In genomic region chr18:9016819-9017169, GRCh38 we compare ENCODE assay signal across 8 cellular contexts.
A peak's percentile ranks its signal among the peaks of the same experiment; 100 is the strongest.
DNase-seq lines count a peak whose midpoint lies in the region; ATAC-seq and TF ChIP-seq lines count a peak whose summit lies in the region.

No MANE protein-coding gene starts in this region.

- H3K27ac ChIP-seq in GM23248 (peak overlapping the region; percentile 99), Peyer's patch (peak overlapping the region in 3 of 4 donors; percentile 44 to 72 (median 52)), foreskin keratinocyte (peak overlapping the region; percentile 13)

- H3K4me3 ChIP-seq in GM23248: peak overlapping the region; percentile 63
- H3K4me3 ChIP-seq in Peyer's patch: peak overlapping the region in 3 of 4 donors; percentile 2 to 36 (median 22)

- TF ChIP-seq CTCF in Peyer's patch (IDR thresholded peaks at IDR 0.05): no peak
- TF ChIP-seq CTCF in foreskin keratinocyte (conservative IDR thresholded peaks at IDR 0.05): no peak

- H3K9me3 ChIP-seq in GM23248 (ENCODE audit: low read depth): no peaks in the 10 kb centered on the region
- H3K9me3 ChIP-seq in Peyer's patch: no peaks in the 10 kb centered on the region

- H3K9me3 Mint-ChIP-seq in stimulated activated naive CD8-positive, alpha-beta T cell treated with anti-CD3 and anti-CD28 coated beads, Interleukin-15, amount 100 ng/mL, for 72 hours: no peaks in the 10 kb centered on the region

- ATAC-seq in foreskin keratinocyte (no peak), HG02798 (IDR thresholded peaks at IDR 0.05; ENCODE audit: poor library complexity, unreplicated experiment) (no peak)
- ATAC-seq in stimulated activated naive CD8-positive, alpha-beta T cell treated with anti-CD3 and anti-CD28 coated beads, Interleukin-15, amount 100 ng/mL, for 72 hours: no peak

- no peak for TF ChIP-seq POLR2A in Peyer's patch (IDR thresholded peaks at IDR 0.05)

- H3K4me2 ChIP-seq in GM23248 (ENCODE audit: unreplicated experiment): peak overlapping the region; percentile 37

- no peaks in the 10 kb centered on the region for H4K20me1 ChIP-seq in GM23248 (ENCODE audit: insufficient read depth)

- H3K9me2 ChIP-seq in GM23248 (ENCODE audit: insufficient read depth): no peaks in the 10 kb centered on the region

- peaks cover 21% of the 10 kb centered on the region for H3K4me1 ChIP-seq in GM23248 (ENCODE audit: insufficient read depth)
- H3K4me1 ChIP-seq in Peyer's patch: peaks cover 0 to 11% (median 0%) of the 10 kb centered on the region in 4 donors
- peaks cover 37% of the 10 kb centered on the region for H3K4me1 ChIP-seq in foreskin keratinocyte

- peaks cover 15% of the 10 kb centered on the region for H3K4me1 Mint-ChIP-seq in stimulated activated naive CD8-positive, alpha-beta T cell treated with anti-CD3 and anti-CD28 coated beads, Interleukin-15, amount 100 ng/mL, for 72 hours

- H3K36me3 ChIP-seq in GM23248 (ENCODE audit: low read depth): no peaks in the 10 kb centered on the region
- no peaks in the 10 kb centered on the region for H3K36me3 ChIP-seq in Peyer's patch

- peak overlapping the region; percentile 91 for H3K9ac ChIP-seq in GM23248

- H3K27me3 Mint-ChIP-seq in stimulated activated naive CD8-positive, alpha-beta T cell treated with anti-CD3 and anti-CD28 coated beads, Interleukin-15, amount 100 ng/mL, for 72 hours: no peaks in the 10 kb centered on the region

- H2AFZ ChIP-seq in GM23248: peak overlapping the region; percentile 77

- in situ Hi-C loops in GM23248 (cut with MboI): no loop called here

- peaks cover 27% of the 10 kb centered on the region for H3F3A ChIP-seq in GM23248 (ENCODE audit: insufficient read depth)

- no peaks in the 10 kb centered on the region for H3K79me2 ChIP-seq in GM23248 (ENCODE audit: insufficient read depth)

- peak; percentile 77 for DNase-seq in GM23248
- no peak for DNase-seq in Peyer's patch
- DNase-seq in foreskin keratinocyte: no peak
- DNase-seq in stimulated activated naive CD8-positive, alpha-beta T cell treated with anti-CD3 and anti-CD28 coated beads, Interleukin-15, amount 100 ng/mL, for 72 hours: no peak
- DNase-seq in EL: no peak
- no peak for DNase-seq in AG08396 (ENCODE audit: low spot score)
- DNase-seq in effector CD4-positive, alpha-beta T cell: no peak

- H3K27me3 ChIP-seq in GM23248 (replicated peaks; ENCODE audit: insufficient read depth) (no peaks in the 10 kb centered on the region), Peyer's patch (no peaks in the 10 kb centered on the region), foreskin keratinocyte (no peaks in the 10 kb centered on the region)

- WGBS in GM23248 (ENCODE audit: low coverage in 1 of 2, low lambda C conversion rate in 2 of 2, missing lambda C conversion rate in 2 of 2), 2 experiments: 0 to 2% methylated on average over 10 of the region's 10 CpGs

- peak overlapping the region in 1 of 2 donors; percentile 71 for H3K27ac Mint-ChIP-seq in stimulated activated naive CD8-positive, alpha-beta T cell treated with anti-CD3 and anti-CD28 coated beads, Interleukin-15, amount 100 ng/mL, for 72 hours

- peak overlapping the region; percentile 70 to 78 for H3K4me3 Mint-ChIP-seq in stimulated activated naive CD8-positive, alpha-beta T cell treated with anti-CD3 and anti-CD28 coated beads, Interleukin-15, amount 100 ng/mL, for 72 hours

Comparison
In these comparisons a context has a peak if more than half of its experiments do, and no peak if none do; other contexts are left out.
1. H3K27ac ChIP-seq: peak in every context shown above with its lines; median percentile 99 in GM23248; 52 in Peyer's patch; 13 in foreskin keratinocyte.